Comparison of ENCODE assay signal across 26 cellular contexts in genomic region chr5:134976841-134977240, GRCh38.
"Had no signal": no experiment of that assay in that cellular context is flagged by ENCODE, and none has a peak within 500 bp of the region (broad histone marks: within the 10 kb centered on the region; RNA-seq: fewer than 3 reads in every experiment).

No MANE protein-coding gene starts in this region.

- H3K27ac ChIP-seq: brain microvascular endothelial cell, coronary artery, dorsolateral prefrontal cortex, esophagus muscularis mucosa, foreskin keratinocyte, gastrocnemius medialis, heart left ventricle had no signal

- H3K27me3 ChIP-seq: brain microvascular endothelial cell, dorsolateral prefrontal cortex, esophagus muscularis mucosa, foreskin keratinocyte, gastrocnemius medialis, heart left ventricle had no signal

- H3K36me3 ChIP-seq: brain microvascular endothelial cell, esophagus muscularis mucosa, gastrocnemius medialis, heart left ventricle had no signal

- DNase-seq: activated CD4-positive, alpha-beta memory T cell treated with anti-CD3 and anti-CD28 coated beads, Interleukin-2, amount 10 ng/mL, durations not matched to agents 7 days and 5 days; activated CD4-positive, alpha-beta T cell treated with anti-CD3 and anti-CD28 coated beads for 4 hours; activated CD4-positive, alpha-beta T cell treated with anti-CD3 and anti-CD28 coated beads, Interleukin-2, amount 10 ng/mL, durations not matched to agents 7 days and 5 days; activated CD4-positive, alpha-beta T cell treated with anti-CD3 and anti-CD28 coated beads, Interleukin-2, amount 50 U/mL, for 4 hours; activated CD4-positive, CD25-positive, alpha-beta regulatory T cell; activated CD4-positive, CD25-positive, alpha-beta regulatory T cell treated with anti-CD3 and anti-CD28 coated beads, Interleukin-2, amount 50 U/mL, for 72 hours; activated CD8-positive, alpha-beta memory T cell treated with anti-CD3 and anti-CD28 coated beads, Interleukin-2, amount 50 U/mL, for 48 hours; activated gamma-delta T cell; activated naive CD4-positive, alpha-beta T cell; activated naive CD4-positive, alpha-beta T cell treated with anti-CD3 and anti-CD28 coated beads, Interleukin-2, amount 10 ng/mL, durations not matched to agents 7 days and 5 days; activated naive CD8-positive, alpha-beta T cell treated with anti-CD3 and anti-CD28 coated beads, Interleukin-2, amount 10 ng/mL, durations not matched to agents 7 days and 5 days; activated T-cell treated with anti-CD3 and anti-CD28 coated beads for 4 hours; activated T-cell treated with anti-CD3 and anti-CD28 coated beads, Interleukin-2, amount 50 U/mL, for 24 hours; activated T-cell treated with anti-CD3 and anti-CD28 coated beads, Interleukin-2, amount 50 U/mL, for 72 hours; brain microvascular endothelial cell; dorsolateral prefrontal cortex; effector memory CD4-positive, alpha-beta T cell; endodermal cell; erythroblast; foreskin keratinocyte; gastrocnemius medialis; glutamatergic neuron; heart left ventricle; T-helper 2 cell had no signal

- H3K4me3 ChIP-seq: coronary artery, dorsolateral prefrontal cortex, esophagus muscularis mucosa, gastrocnemius medialis, heart left ventricle had no signal

- H3K4me1 ChIP-seq: esophagus muscularis mucosa, gastrocnemius medialis, heart left ventricle had no signal
